Comparison of ENCODE assay signal across 2 cellular contexts in the genomic region with DNA sequence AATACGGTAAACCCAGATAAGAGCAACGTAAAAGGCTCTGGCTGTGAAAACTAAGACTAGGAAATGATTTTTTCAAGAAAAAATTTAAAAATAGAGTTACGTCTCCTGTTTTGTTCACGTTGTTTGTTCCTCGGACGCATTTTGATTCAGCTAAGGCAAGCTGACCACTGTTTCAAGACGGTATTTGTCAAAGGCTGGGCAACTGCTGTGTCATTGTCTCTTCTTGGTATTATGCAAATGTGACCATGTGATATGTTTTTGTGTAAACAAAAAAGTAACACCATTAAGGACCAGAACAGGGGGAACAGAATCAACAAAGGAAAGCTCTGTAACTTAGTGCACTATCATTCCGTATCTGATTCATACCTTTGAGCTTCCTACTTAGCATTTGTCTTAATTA.
TF ChIP-seq lines count a peak whose summit lies in the region.

No MANE protein-coding gene starts in this region.

TF ChIP-seq in GM23338, 12 proteins besides CTCF, POLR2A, EP300 and RAD21:
- TF ChIP-seq EZH2 (IDR thresholded peaks at IDR 0.05; ENCODE audit: low read depth, unreplicated experiment), result no peak
- no peak for TF ChIP-seq CREB1 (CRISPR knock-in tag; IDR thresholded peaks at IDR 0.05; ENCODE audit: low read depth)
- no peak for TF ChIP-seq STAT1 (IDR thresholded peaks at IDR 0.05; ENCODE audit: unreplicated experiment)
- TF ChIP-seq, protein P1, sequence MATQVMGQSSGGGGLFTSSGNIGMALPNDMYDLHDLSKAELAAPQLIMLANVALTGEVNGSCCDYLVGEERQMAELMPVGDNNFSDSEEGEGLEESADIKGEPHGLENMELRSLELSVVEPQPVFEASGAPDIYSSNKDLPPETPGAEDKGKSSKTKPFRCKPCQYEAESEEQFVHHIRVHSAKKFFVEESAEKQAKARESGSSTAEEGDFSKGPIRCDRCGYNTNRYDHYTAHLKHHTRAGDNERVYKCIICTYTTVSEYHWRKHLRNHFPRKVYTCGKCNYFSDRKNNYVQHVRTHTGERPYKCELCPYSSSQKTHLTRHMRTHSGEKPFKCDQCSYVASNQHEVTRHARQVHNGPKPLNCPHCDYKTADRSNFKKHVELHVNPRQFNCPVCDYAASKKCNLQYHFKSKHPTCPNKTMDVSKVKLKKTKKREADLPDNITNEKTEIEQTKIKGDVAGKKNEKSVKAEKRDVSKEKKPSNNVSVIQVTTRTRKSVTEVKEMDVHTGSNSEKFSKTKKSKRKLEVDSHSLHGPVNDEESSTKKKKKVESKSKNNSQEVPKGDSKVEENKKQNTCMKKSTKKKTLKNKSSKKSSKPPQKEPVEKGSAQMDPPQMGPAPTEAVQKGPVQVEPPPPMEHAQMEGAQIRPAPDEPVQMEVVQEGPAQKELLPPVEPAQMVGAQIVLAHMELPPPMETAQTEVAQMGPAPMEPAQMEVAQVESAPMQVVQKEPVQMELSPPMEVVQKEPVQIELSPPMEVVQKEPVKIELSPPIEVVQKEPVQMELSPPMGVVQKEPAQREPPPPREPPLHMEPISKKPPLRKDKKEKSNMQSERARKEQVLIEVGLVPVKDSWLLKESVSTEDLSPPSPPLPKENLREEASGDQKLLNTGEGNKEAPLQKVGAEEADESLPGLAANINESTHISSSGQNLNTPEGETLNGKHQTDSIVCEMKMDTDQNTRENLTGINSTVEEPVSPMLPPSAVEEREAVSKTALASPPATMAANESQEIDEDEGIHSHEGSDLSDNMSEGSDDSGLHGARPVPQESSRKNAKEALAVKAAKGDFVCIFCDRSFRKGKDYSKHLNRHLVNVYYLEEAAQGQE (IDR thresholded peaks at IDR 0.05; ENCODE audit: unreplicated experiment), result no peak

TF ChIP-seq in endothelial cell of umbilical vein, 7 proteins besides CTCF, POLR2A, EP300 and RAD21:
- TF ChIP-seq, protein P2, sequence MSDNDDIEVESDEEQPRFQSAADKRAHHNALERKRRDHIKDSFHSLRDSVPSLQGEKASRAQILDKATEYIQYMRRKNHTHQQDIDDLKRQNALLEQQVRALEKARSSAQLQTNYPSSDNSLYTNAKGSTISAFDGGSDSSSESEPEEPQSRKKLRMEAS (IDR thresholded peaks at IDR 0.05; ENCODE audit: insufficient read depth, insufficient read length), result no peak
- TF ChIP-seq FOS (IDR thresholded peaks at IDR 0.05; ENCODE audit: borderline replicate concordance, insufficient read depth, low read length) (no peak), GATA2 (IDR thresholded peaks at IDR 0.05; ENCODE audit: insufficient read depth, insufficient read length, low read depth, low read length) (no peak), JUN (IDR thresholded peaks at IDR 0.05; ENCODE audit: borderline replicate concordance, insufficient read depth, insufficient read length, low read depth) (no peak)
